ENCODE assay signal across 8 cellular contexts in the genomic region with DNA sequence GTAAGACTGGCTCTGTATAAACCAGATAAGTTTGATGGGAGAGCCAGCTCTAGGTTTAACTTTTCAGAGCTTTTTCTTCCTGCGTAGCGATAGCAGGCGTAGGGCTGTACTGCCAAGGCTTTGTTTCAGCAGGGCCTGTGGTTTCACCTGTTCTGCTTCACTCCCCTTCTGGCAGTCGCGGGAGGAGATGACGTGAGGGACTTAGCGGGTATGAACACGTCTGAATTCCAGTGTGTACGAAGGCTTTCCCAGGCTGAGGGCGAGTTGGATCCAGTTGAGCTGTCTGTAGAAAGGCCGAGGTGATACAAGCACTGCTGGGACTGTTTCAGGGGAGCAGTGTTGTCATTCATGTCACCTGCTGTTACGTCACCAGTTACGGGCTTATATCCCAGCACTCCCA. TPM values are rescaled to one million over a fixed set of nuclear protein-coding genes. Genes with fewer than 3 reads are reported as not detected.
A peak's percentile ranks its signal among the peaks of the same experiment; 100 is the strongest.
DNase-seq lines count a peak whose midpoint lies in the region; ATAC-seq and TF ChIP-seq lines count a peak whose summit lies in the region.

No MANE protein-coding gene starts in this region.

- H3K36me3 Mint-ChIP-seq in activated T-helper 1 cell treated with anti-CD3 and anti-CD28 coated beads, Interleukin-12 subunit alpha, Interleukin-12 subunit beta, Interleukin-2, Interleukin-4 antibody, amounts not matched to agents 30 ng/mL and 10 ng/mL and 1 ng/mL, durations not matched to agents 14 hours and 24 hours and 36 hours (ENCODE audit: low read depth), result peaks cover 5% of the 10 kb centered on the region

- peak overlapping the region; percentile 80 for H3K27ac Mint-ChIP-seq in activated T-helper 1 cell treated with anti-CD3 and anti-CD28 coated beads, Interleukin-12 subunit alpha, Interleukin-12 subunit beta, Interleukin-2, Interleukin-4 antibody, amounts not matched to agents 30 ng/mL and 10 ng/mL and 1 ng/mL, durations not matched to agents 14 hours and 24 hours and 36 hours

- TF ChIP-seq POLR2A in upper lobe of left lung (IDR thresholded peaks at IDR 0.05) (no peak), ovary (IDR thresholded peaks at IDR 0.05) (no peak)

- H3K4me1 ChIP-seq in upper lobe of left lung (peaks cover 11 to 21% (median 15%) of the 10 kb centered on the region in 4 donors), ovary (ENCODE audit: insufficient read depth) (peaks cover 2% of the 10 kb centered on the region)

- H3K27ac ChIP-seq in upper lobe of left lung, result peak overlapping the region; percentile 5 to 68 (median 53)
- H3K27ac ChIP-seq in ovary, result no peak overlapping the region

- H3K27me3 ChIP-seq in upper lobe of left lung, result no peaks in the 10 kb centered on the region
- no peaks in the 10 kb centered on the region for H3K27me3 ChIP-seq in ovary

- peak; percentile 18 for DNase-seq in stimulated activated CD4-positive, alpha-beta T cell treated with anti-CD3 and anti-CD28 coated beads, Interleukin-2, amount 100 ng/mL, for 4 hours (ENCODE audit: low read depth)
- DNase-seq in stimulated activated CD4-positive, alpha-beta T cell treated with anti-CD3 and anti-CD28 coated beads, Interleukin-12 subunit alpha, Interleukin-12 subunit beta, amount 100 ng/mL, for 4 hours, result no peak
- DNase-seq in activated T-helper 1 cell treated with anti-CD3 and anti-CD28 coated beads, Interleukin-12 subunit alpha, Interleukin-12 subunit beta, Interleukin-2, Interleukin-4 antibody, amounts not matched to agents 30 ng/mL and 10 ng/mL and 1 ng/mL, durations not matched to agents 14 hours and 24 hours and 36 hours (ENCODE audit: low spot score), result no peak
- DNase-seq in islet precursor cell (peak; percentile 67), upper lobe of left lung (no peak), NCI-H128 (lab: John Stamatoyannopoulos, UW; ENCODE audit: unreplicated experiment) (no peak), ovary (no peak), HK-2 (ENCODE audit: unreplicated experiment) (no peak)

- no peak for ATAC-seq in upper lobe of left lung (ENCODE audit: low FRiP score in 2 of 2)

- no peak for TF ChIP-seq CTCF in upper lobe of left lung (IDR thresholded peaks at IDR 0.05)
- no peak for TF ChIP-seq CTCF in ovary (IDR thresholded peaks at IDR 0.05)

- intact Hi-C loops in activated T-helper 1 cell treated with anti-CD3 and anti-CD28 coated beads, Interleukin-12 subunit alpha, Interleukin-12 subunit beta, Interleukin-2, Interleukin-4 antibody, amounts not matched to agents 30 ng/mL and 10 ng/mL and 1 ng/mL, durations not matched to agents 14 hours and 24 hours and 36 hours (cut with micrococcal nuclease), result loop anchor here (1.0 to 5.0 kb wide), 6 partner anchors 15 to 445 kb away; a partner anchor contains a TSS
- intact Hi-C loops in ovary (cut with DNase I), result no loop called here

- H3K4me3 Mint-ChIP-seq in activated T-helper 1 cell treated with anti-CD3 and anti-CD28 coated beads, Interleukin-12 subunit alpha, Interleukin-12 subunit beta, Interleukin-2, Interleukin-4 antibody, amounts not matched to agents 30 ng/mL and 10 ng/mL and 1 ng/mL, durations not matched to agents 14 hours and 24 hours and 36 hours, result peak overlapping the region; percentile 76

- H3K36me3 ChIP-seq in upper lobe of left lung, result peaks cover 0 to 11% (median 9%) of the 10 kb centered on the region in 4 donors
- H3K36me3 ChIP-seq in ovary, result no peaks in the 10 kb centered on the region

- peaks cover 40% of the 10 kb centered on the region for H3K4me1 Mint-ChIP-seq in activated T-helper 1 cell treated with anti-CD3 and anti-CD28 coated beads, Interleukin-12 subunit alpha, Interleukin-12 subunit beta, Interleukin-2, Interleukin-4 antibody, amounts not matched to agents 30 ng/mL and 10 ng/mL and 1 ng/mL, durations not matched to agents 14 hours and 24 hours and 36 hours (ENCODE audit: low read depth)

- 68 to 77% methylated on average over 5 to 13 of the region's 13 CpGs for WGBS in upper lobe of left lung, 2 donors
- WGBS in ovary, 3 donors, result 86 to 91% (median 86%) methylated on average over 13 of the region's 13 CpGs

- no peak for TF ChIP-seq EP300 in upper lobe of left lung (IDR thresholded peaks at IDR 0.05)
- no peak for TF ChIP-seq EP300 in ovary (IDR thresholded peaks at IDR 0.05)

- H3K4me3 ChIP-seq in upper lobe of left lung (no peak overlapping the region), ovary (no peak overlapping the region)

- H3K9me3 Mint-ChIP-seq in activated T-helper 1 cell treated with anti-CD3 and anti-CD28 coated beads, Interleukin-12 subunit alpha, Interleukin-12 subunit beta, Interleukin-2, Interleukin-4 antibody, amounts not matched to agents 30 ng/mL and 10 ng/mL and 1 ng/mL, durations not matched to agents 14 hours and 24 hours and 36 hours, result no peaks in the 10 kb centered on the region

- H3K9me3 ChIP-seq in upper lobe of left lung (no peaks in the 10 kb centered on the region), ovary (no peaks in the 10 kb centered on the region)

- H3K27me3 Mint-ChIP-seq in activated T-helper 1 cell treated with anti-CD3 and anti-CD28 coated beads, Interleukin-12 subunit alpha, Interleukin-12 subunit beta, Interleukin-2, Interleukin-4 antibody, amounts not matched to agents 30 ng/mL and 10 ng/mL and 1 ng/mL, durations not matched to agents 14 hours and 24 hours and 36 hours (ENCODE audit: insufficient read depth), result no peaks in the 10 kb centered on the region

RNA-seq across cellular contexts. Expression of a gene that starts 21.2 kb away (rescaled TPM):
- total RNA-seq in activated T-helper 1 cell treated with anti-CD3 and anti-CD28 coated beads, Interleukin-12 subunit alpha, Interleukin-12 subunit beta, Interleukin-2, Interleukin-4 antibody, amounts not matched to agents 30 ng/mL and 10 ng/mL and 1 ng/mL, durations not matched to agents 14 hours and 24 hours and 36 hours, result 22.7 and 23.5 TPM in 2 replicates
- total RNA-seq in upper lobe of left lung (10 to 100 TPM; 21.2 to 43.0 (median 29.9) TPM), ovary (10 to 100 TPM in 6 of 7 donors, 1 to 10 TPM in 1; 7.5 to 22.9 (median 16.7) TPM)
- 10 to 100 TPM in 1 of 2 donors, 1 to 10 TPM in 1; 3.3 to 19.6 TPM for polyA plus RNA-seq in ovary

RNA-seq across cellular contexts. Expression of a gene that starts 23.6 kb away (rescaled TPM):
- total RNA-seq in activated T-helper 1 cell treated with anti-CD3 and anti-CD28 coated beads, Interleukin-12 subunit alpha, Interleukin-12 subunit beta, Interleukin-2, Interleukin-4 antibody, amounts not matched to agents 30 ng/mL and 10 ng/mL and 1 ng/mL, durations not matched to agents 14 hours and 24 hours and 36 hours, result 54.7 and 60.1 TPM in 2 replicates
- total RNA-seq in upper lobe of left lung, result 10 to 100 TPM; 15.8 to 37.2 (median 22.9) TPM
- 10 to 100 TPM; 14.8 to 37.4 (median 33.0) TPM for total RNA-seq in ovary
- 10 to 100 TPM; 17.7 to 36.7 TPM for polyA plus RNA-seq in ovary

RNA-seq across cellular contexts. Expression of a gene that starts 46.1 kb away (rescaled TPM):
- 0.36 and 0.37 TPM in 2 replicates for total RNA-seq in activated T-helper 1 cell treated with anti-CD3 and anti-CD28 coated beads, Interleukin-12 subunit alpha, Interleukin-12 subunit beta, Interleukin-2, Interleukin-4 antibody, amounts not matched to agents 30 ng/mL and 10 ng/mL and 1 ng/mL, durations not matched to agents 14 hours and 24 hours and 36 hours
- total RNA-seq in upper lobe of left lung, result under 1 TPM in 2 of 6 donors, not detected in 4; 0.26 to 0.59 TPM
- total RNA-seq in ovary, result under 1 TPM in 4 of 7 donors, not detected in 3; 0.23 to 0.51 (median 0.44) TPM
- polyA plus RNA-seq in ovary, result under 1 TPM in 1 of 2 donors, not detected in 1; 0.11 TPM

Comparison
In these comparisons a context has a peak if more than half of its experiments do, and no peak if none do; other contexts are left out.
1. DNase-seq: peak in stimulated activated CD4-positive, alpha-beta T cell treated with anti-CD3 and anti-CD28 coated beads, Interleukin-2, amount 100 ng/mL, for 4 hours (single experiment) and islet precursor cell (single experiment); none in stimulated activated CD4-positive, alpha-beta T cell treated with anti-CD3 and anti-CD28 coated beads, Interleukin-12 subunit alpha, Interleukin-12 subunit beta, amount 100 ng/mL, for 4 hours (single experiment), activated T-helper 1 cell treated with anti-CD3 and anti-CD28 coated beads, Interleukin-12 subunit alpha, Interleukin-12 subunit beta, Interleukin-2, Interleukin-4 antibody, amounts not matched to agents 30 ng/mL and 10 ng/mL and 1 ng/mL, durations not matched to agents 14 hours and 24 hours and 36 hours (single experiment), upper lobe of left lung (0 of 2), NCI-H128 (single experiment), ovary (0 of 5) and HK-2 (single experiment).
2. H3K27ac ChIP-seq: peak in upper lobe of left lung (4 of 4); none in ovary (0 of 2).